Comparison of ENCODE assay signal across 10 cellular contexts in the genomic region with DNA sequence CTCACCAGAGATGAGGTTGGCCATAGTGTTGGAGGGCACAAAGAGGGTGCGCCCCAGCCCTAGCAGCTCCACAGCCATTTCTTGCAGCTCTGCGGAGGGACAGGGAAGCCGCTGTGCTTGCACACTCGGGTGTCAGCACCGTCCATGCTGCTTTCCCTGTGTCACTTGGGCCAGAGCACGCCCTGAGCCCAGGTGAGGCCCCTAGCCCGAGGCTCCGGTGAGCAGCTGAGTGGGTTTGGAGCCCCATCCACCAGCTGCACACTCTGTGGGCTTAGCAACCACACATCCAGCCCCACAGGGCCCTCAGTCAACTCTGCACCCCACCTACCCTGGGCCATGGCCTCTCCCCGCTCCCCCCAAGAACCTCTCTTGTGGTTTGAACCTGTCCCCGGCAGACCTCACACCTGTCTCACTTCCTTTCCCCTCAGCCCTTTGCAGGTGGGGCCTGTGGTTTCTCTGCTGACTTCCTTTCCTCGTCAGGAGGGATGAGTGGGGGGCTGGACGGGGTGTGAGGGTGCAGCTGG. TPM values are rescaled to one million over a fixed set of nuclear protein-coding genes. Genes with fewer than 3 reads are reported as not detected.
DNase-seq lines count a peak whose midpoint lies in the region; ATAC-seq and TF ChIP-seq lines count a peak whose summit lies in the region.
"Had no signal": no experiment of that assay in that cellular context is flagged by ENCODE, and none has a peak within 500 bp of the region (broad histone marks: within the 10 kb centered on the region; RNA-seq: fewer than 3 reads in every experiment).

No MANE protein-coding gene starts in this region.

- H3K4me3 ChIP-seq in CD4-positive, alpha-beta memory T cell (ENCODE audit: low read length in 2 of 2) = peak overlapping the region; percentile 54 to 65
- H3K4me3 ChIP-seq in OCI-LY1 (ENCODE audit: low read depth, low read length, poor library complexity, severe bottlenecking) = peak overlapping the region; percentile 12
- no peak overlapping the region for H3K4me3 ChIP-seq in BE2C (ENCODE audit: low read depth, low read length)
- H3K4me3 ChIP-seq: prostate gland had no signal

- H3F3A ChIP-seq in OCI-LY1 (ENCODE audit: insufficient read depth, low read length) = no peaks in the 10 kb centered on the region

- DNase-seq in CD4-positive, alpha-beta memory T cell = peak; percentile 91 to 96 (median 92)
- DNase-seq in activated T-cell treated with anti-CD3 and anti-CD28 coated beads, Interleukin-2, amount 50 U/mL, for 72 hours = peak; percentile 35 to 51
- DNase-seq in naive B cell = peak; percentile 67
- no peak for DNase-seq in NCI-H510A treated with DMSO at 0.1 percent for 48 hours (lab: John Stamatoyannopoulos, UW)
- no peak for DNase-seq in putamen (ENCODE audit: low spot score)
- no peak for DNase-seq in BE2C

- H3K4me1 ChIP-seq in CD4-positive, alpha-beta memory T cell (ENCODE audit: insufficient read depth, low read length) = peaks cover 66% of the 10 kb centered on the region
- peaks cover 40% of the 10 kb centered on the region for H3K4me1 ChIP-seq in OCI-LY1 (ENCODE audit: insufficient read depth, low read length, severe bottlenecking)
- H3K4me1 ChIP-seq in BE2C = peaks cover 26% of the 10 kb centered on the region
- H3K4me1 ChIP-seq: prostate gland had no signal

- no peak for TF ChIP-seq CTCF in OCI-LY1 (IDR thresholded peaks at IDR 0.05; ENCODE audit: low read length)
- TF ChIP-seq CTCF in BE2C (IDR thresholded peaks at IDR 0.05; ENCODE audit: low read depth, low read length) = no peak

- intact Hi-C loops in CD4-positive, alpha-beta memory T cell (cut with micrococcal nuclease) = loop anchor here (2.0 to 5.0 kb wide), 4 partner anchors 21 to 120 kb away; a partner anchor contains a TSS

- no peaks in the 10 kb centered on the region for H3K27me3 ChIP-seq in CD4-positive, alpha-beta memory T cell (ENCODE audit: insufficient read depth, low read length)
- H3K27me3 ChIP-seq in OCI-LY1 (ENCODE audit: insufficient read depth, low read length) (0 out of 2 replicates have a peak, but pooled peaks cover 2% of the 10 kb centered on the region), BE2C (no peaks in the 10 kb centered on the region)

- peak overlapping the region; percentile 61 for H3K27ac ChIP-seq in CD4-positive, alpha-beta memory T cell (ENCODE audit: low read depth, low read length)
- H3K27ac ChIP-seq in OCI-LY1 (ENCODE audit: low read depth, low read length, poor library complexity, severe bottlenecking) = peak overlapping the region; percentile 75

- no peaks in the 10 kb centered on the region for H3K9me3 ChIP-seq in CD4-positive, alpha-beta memory T cell (ENCODE audit: control insufficient read depth in 1 of 2, low read length in 2 of 2)
- no peaks in the 10 kb centered on the region for H3K9me3 ChIP-seq in OCI-LY1 (ENCODE audit: low read length)
- H3K9me3 ChIP-seq in BE2C = no peaks in the 10 kb centered on the region
- H3K9me3 ChIP-seq: prostate gland had no signal

- peaks cover 0 to 1% of the 10 kb centered on the region in 2 donors for H3K27me3 Mint-ChIP-seq in CD4-positive, alpha-beta memory T cell
- no peaks in the 10 kb centered on the region for H3K27me3 Mint-ChIP-seq in activated T-cell treated with anti-CD3 and anti-CD28 coated beads, Interleukin-2, amount 50 U/mL, for 72 hours (ENCODE audit: low read depth)
- peaks cover 0 to 15% (median 0%) of the 10 kb centered on the region in 3 donors for H3K27me3 Mint-ChIP-seq in naive B cell

- POLR2A ChIA-PET in CD4-positive, alpha-beta memory T cell (lab: Charles Lee; ENCODE audit: partially characterized antibody) = interaction anchor here (0.6 to 3.9 kb wide), 27 partner anchors 11 to 294 kb away, joined by 3 to 30 read pairs (median 4); a partner anchor contains a TSS

- no peak overlapping the region; the same call in 1 of the 2 replicates for H3K9ac ChIP-seq in OCI-LY1 (ENCODE audit: low read length)

- H2AFZ ChIP-seq in OCI-LY1 (ENCODE audit: low read length) = no peak overlapping the region

- H3K9me3 Mint-ChIP-seq in CD4-positive, alpha-beta memory T cell = peaks cover 0 to 5% (median 0%) of the 10 kb centered on the region in 8 donors
- H3K9me3 Mint-ChIP-seq in activated T-cell treated with anti-CD3 and anti-CD28 coated beads, Interleukin-2, amount 50 U/mL, for 72 hours = peaks cover 2% of the 10 kb centered on the region in 2 donors
- H3K9me3 Mint-ChIP-seq in naive B cell = no peaks in the 10 kb centered on the region

- H3K4me2 ChIP-seq in OCI-LY1 (ENCODE audit: low read length) = peak overlapping the region; percentile 34

- ATAC-seq in activated T-cell treated with anti-CD3 and anti-CD28 coated beads, Interleukin-2, amount 50 U/mL, for 72 hours (replicated peaks in 1 of 2) = peak; percentile 12 to 23
- peak; percentile 48 to 60 for ATAC-seq in naive B cell (ENCODE audit: low read depth in 2 of 2)
- no peak for ATAC-seq in HG02970 (IDR thresholded peaks at IDR 0.05; ENCODE audit: low FRiP score, unreplicated experiment)

- no peaks in the 10 kb centered on the region for H4K20me1 ChIP-seq in OCI-LY1 (ENCODE audit: insufficient read depth, low read length)

- CTCF ChIA-PET in CD4-positive, alpha-beta memory T cell (lab: Charles Lee; ENCODE audit: partially characterized antibody) = interaction anchor here (1.0 to 4.9 kb wide), 20 partner anchors 7 to 233 kb away, joined by 3 to 87 read pairs (median 6); no protein-coding TSS in a partner anchor

- H3K27ac Mint-ChIP-seq in CD4-positive, alpha-beta memory T cell = peak overlapping the region; percentile 96 to 99 (median 98)
- H3K27ac Mint-ChIP-seq in activated T-cell treated with anti-CD3 and anti-CD28 coated beads, Interleukin-2, amount 50 U/mL, for 72 hours = no peak overlapping the region
- peak overlapping the region in 3 of 6 donors; percentile 31 to 82 (median 56) for H3K27ac Mint-ChIP-seq in naive B cell

- H3K9me2 ChIP-seq in OCI-LY1 (ENCODE audit: low read depth, low read length) = no peaks in the 10 kb centered on the region

- H3K36me3 Mint-ChIP-seq in CD4-positive, alpha-beta memory T cell = peaks cover 0 to 2% of the 10 kb centered on the region in 2 donors
- H3K36me3 Mint-ChIP-seq in activated T-cell treated with anti-CD3 and anti-CD28 coated beads, Interleukin-2, amount 50 U/mL, for 72 hours (ENCODE audit: insufficient read depth in 2 of 2) = peaks cover 0 to 2% of the 10 kb centered on the region in 2 donors
- H3K36me3 Mint-ChIP-seq in naive B cell = no peaks in the 10 kb centered on the region

- no peaks in the 10 kb centered on the region for H3K36me3 ChIP-seq in CD4-positive, alpha-beta memory T cell (ENCODE audit: insufficient read depth, low read length)
- H3K36me3 ChIP-seq in OCI-LY1 (ENCODE audit: insufficient read depth, low read length) (no peaks in the 10 kb centered on the region), BE2C (no peaks in the 10 kb centered on the region)
- H3K36me3 ChIP-seq: prostate gland had no signal

- H3K4me3 Mint-ChIP-seq in CD4-positive, alpha-beta memory T cell = peak overlapping the region; percentile 82 to 94 (median 88)
- H3K4me3 Mint-ChIP-seq in activated T-cell treated with anti-CD3 and anti-CD28 coated beads, Interleukin-2, amount 50 U/mL, for 72 hours = peak overlapping the region; percentile 67 to 86
- H3K4me3 Mint-ChIP-seq in naive B cell = peak overlapping the region; percentile 19 to 90 (median 66)

- peaks cover 31 to 60% (median 46%) of the 10 kb centered on the region in 4 donors for H3K4me1 Mint-ChIP-seq in CD4-positive, alpha-beta memory T cell
- peaks cover 57% of the 10 kb centered on the region for H3K4me1 Mint-ChIP-seq in activated T-cell treated with anti-CD3 and anti-CD28 coated beads, Interleukin-2, amount 50 U/mL, for 72 hours (ENCODE audit: low read depth)
- H3K4me1 Mint-ChIP-seq in naive B cell = peaks cover 26 to 35% (median 32%) of the 10 kb centered on the region in 3 donors

- no peaks in the 10 kb centered on the region for H3K79me2 ChIP-seq in OCI-LY1 (ENCODE audit: insufficient read depth, low read length)

RNA-seq across cellular contexts. Expression of a gene that starts 20.7 kb away (rescaled TPM):
- not detected for total RNA-seq in CD4-positive, alpha-beta memory T cell
- not detected for polyA plus RNA-seq in CD4-positive, alpha-beta memory T cell
- not detected for total RNA-seq in activated T-cell treated with anti-CD3 and anti-CD28 coated beads, Interleukin-2, amount 50 U/mL, for 72 hours
- polyA plus RNA-seq in naive B cell (ENCODE audit: low read depth in 6 of 6) = not detected
- not detected for polyA plus RNA-seq in BE2C (2012; ENCODE audit: insufficient read depth, insufficient read length, low read depth)
- total RNA-seq: kidney, prostate gland had no signal

RNA-seq across cellular contexts. Expression of a gene that starts 38.1 kb away (rescaled TPM):
- under 1 TPM in 1 of 2 experiments, not detected in 1; 0.32 TPM for total RNA-seq in CD4-positive, alpha-beta memory T cell
- polyA plus RNA-seq in CD4-positive, alpha-beta memory T cell = under 1 TPM in 1 of 2 donors, not detected in 1; 0.18 TPM
- 100 to 1,000 TPM in 1 of 2 donors, 10 to 100 TPM in 1; 78.9 to 104 TPM for total RNA-seq in activated T-cell treated with anti-CD3 and anti-CD28 coated beads, Interleukin-2, amount 50 U/mL, for 72 hours
- not detected for polyA plus RNA-seq in naive B cell (ENCODE audit: low read depth in 6 of 6)
- 12.0 TPM for polyA plus RNA-seq in BE2C (2012; ENCODE audit: insufficient read depth, insufficient read length, low read depth)

Comparison
In these comparisons a context has a peak if more than half of its experiments do, and no peak if none do; other contexts are left out.
1. DNase-seq: peak in CD4-positive, alpha-beta memory T cell (5 of 5), activated T-cell treated with anti-CD3 and anti-CD28 coated beads, Interleukin-2, amount 50 U/mL, for 72 hours (2 of 2) and naive B cell (single experiment); none in NCI-H510A treated with DMSO at 0.1 percent for 48 hours (single experiment), putamen (single experiment) and BE2C (single experiment).
2. RNA of a gene that starts 38.1 kb away (total RNA-seq): 78.9 to 104 TPM in activated T-cell treated with anti-CD3 and anti-CD28 coated beads, Interleukin-2, amount 50 U/mL, for 72 hours; 0.32 TPM in CD4-positive, alpha-beta memory T cell; every median in the first group is over 10 times any median in the second.
3. Peak in every context shown above with its lines, with median percentiles within 50 percentile points of each other: H3K4me3 Mint-ChIP-seq.